ENCODE assay signal across 15 cellular contexts in genomic region chr15:63373866-63374548, GRCh38. TPM values are rescaled to one million over a fixed set of nuclear protein-coding genes. Genes with fewer than 3 reads are reported as not detected.
DNase-seq lines count a peak whose midpoint lies in the region; ATAC-seq and TF ChIP-seq lines count a peak whose summit lies in the region.
"Had no signal": no experiment of that assay in that cellular context is flagged by ENCODE, and none has a peak within 500 bp of the region (broad histone marks: within the 10 kb centered on the region; RNA-seq: fewer than 3 reads in every experiment).

No MANE protein-coding gene starts in this region.

- peak overlapping the region; percentile 99 for H4K91ac ChIP-seq in IMR-90 (ENCODE audit: insufficient read depth, low read depth, low read length)

- peak overlapping the region; percentile 92 for H2BK20ac ChIP-seq in IMR-90 (ENCODE audit: low read depth, low read length)

- H3K27me3 Mint-ChIP-seq in activated naive CD4-positive, alpha-beta T cell treated with anti-CD3 and anti-CD28 coated beads for 36 hours (ENCODE audit: low read depth) = peaks cover 18% of the 10 kb centered on the region

- H3K23ac ChIP-seq in IMR-90 (ENCODE audit: low read depth, low read length) = peak overlapping the region; percentile 48; the same call in 1 of the 2 replicates

- ATAC-seq in IMR-90 (ENCODE audit: low read depth) = no peak
- no peak for ATAC-seq in gastroesophageal sphincter
- ATAC-seq: foreskin keratinocyte had no signal

- peak overlapping the region; percentile 58 for H4K5ac ChIP-seq in IMR-90 (ENCODE audit: low read depth, low read length)

- H3K9me1 ChIP-seq in IMR-90 (ENCODE audit: insufficient read depth, low read length) = peaks cover 30% of the 10 kb centered on the region

- intact Hi-C loops in IMR-90 (cut with micrococcal nuclease) (no loop called here), spleen (cut with DNase I; ENCODE audit: low total_unique reads) (no loop called here)
- intact Hi-C loops in activated naive CD4-positive, alpha-beta T cell treated with anti-CD3 and anti-CD28 coated beads for 36 hours (cut with micrococcal nuclease) = loop anchor here (10.0 kb wide), 1 partner anchor 159 kb away; no protein-coding TSS in a partner anchor

- peaks cover 37% of the 10 kb centered on the region for H3K4me1 Mint-ChIP-seq in activated naive CD4-positive, alpha-beta T cell treated with anti-CD3 and anti-CD28 coated beads for 36 hours (ENCODE audit: low read depth)

- peak overlapping the region; percentile 44 to 96; a peak in 3 of 4 replicates for H4K8ac ChIP-seq in IMR-90 (ENCODE audit: low read depth in 2 of 2, low read length in 2 of 2)

- H3K27ac ChIP-seq in IMR-90 (ENCODE audit: insufficient read depth, low read length) = peak overlapping the region; percentile 42
- peak overlapping the region in 3 of 4 donors; percentile 65 to 75 (median 69) for H3K27ac ChIP-seq in gastroesophageal sphincter
- peak overlapping the region in 5 of 8 donors; percentile 4 to 66 (median 48) for H3K27ac ChIP-seq in spleen
- H3K27ac ChIP-seq: foreskin keratinocyte, psoas muscle had no signal

- POLR2A ChIA-PET in IMR-90 (lab: Charles Lee; ENCODE audit: unreplicated experiment) = no interaction called here

- H3K4me3 ChIP-seq in IMR-90 (ENCODE audit: insufficient read depth, low read depth, low read length) = no peak overlapping the region
- H3K4me3 ChIP-seq in adipocyte (ENCODE audit: low read length) = peak overlapping the region; percentile 58
- no peak overlapping the region for H3K4me3 ChIP-seq in gastroesophageal sphincter
- no peak overlapping the region for H3K4me3 ChIP-seq in spleen
- H3K4me3 ChIP-seq: psoas muscle, tibial nerve had no signal

- H3K9ac ChIP-seq in IMR-90 (ENCODE audit: low read depth, low read length) (no peak overlapping the region), adipocyte (ENCODE audit: low read length) (peak overlapping the region; percentile 70)

- no peaks in the 10 kb centered on the region for H3K36me3 Mint-ChIP-seq in activated naive CD4-positive, alpha-beta T cell treated with anti-CD3 and anti-CD28 coated beads for 36 hours (ENCODE audit: low read depth)
- H3K36me3 Mint-ChIP-seq: activated naive CD4-positive, alpha-beta T cell treated with anti-CD3 and anti-CD28 coated beads, Interleukin-2, amount 50 U/mL, for 24 hours had no signal

- peak overlapping the region; percentile 98 for H2BK120ac ChIP-seq in IMR-90 (ENCODE audit: low read depth, low read length)

- no peak for TF ChIP-seq RAD21 in IMR-90 (IDR thresholded peaks at IDR 0.05; ENCODE audit: low read length)

- H2AK9ac ChIP-seq in IMR-90 (replicated peaks; ENCODE audit: low read depth, low read length, poor library complexity) = peak overlapping the region; percentile 83

- peak overlapping the region; percentile 49 for H2AFZ ChIP-seq in IMR-90 (replicated peaks; ENCODE audit: low read length, poor library complexity)

- H3K4me2 ChIP-seq in IMR-90 (ENCODE audit: low read depth, low read length) = no peak overlapping the region

- H3K14ac ChIP-seq in IMR-90 (replicated peaks; ENCODE audit: low read depth, low read length) = peak overlapping the region; percentile 46

- peak overlapping the region; percentile 53 for H3K4ac ChIP-seq in IMR-90 (ENCODE audit: low read depth, low read length)

- no peaks in the 10 kb centered on the region for H3K36me3 ChIP-seq in IMR-90 (ENCODE audit: control insufficient read depth, insufficient read depth, low read length)
- H3K36me3 ChIP-seq in adipocyte (ENCODE audit: control insufficient read depth, insufficient read depth, low read length, severe bottlenecking) = no peaks in the 10 kb centered on the region
- no peaks in the 10 kb centered on the region for H3K36me3 ChIP-seq in gastroesophageal sphincter
- no peaks in the 10 kb centered on the region for H3K36me3 ChIP-seq in spleen
- H3K36me3 ChIP-seq: tibial nerve had no signal

- H3K4me1 ChIP-seq in IMR-90 (ENCODE audit: control insufficient read depth, insufficient read depth, low read length) (peaks cover 33% of the 10 kb centered on the region), adipocyte (ENCODE audit: control insufficient read depth, insufficient read depth, low read length) (peaks cover 65% of the 10 kb centered on the region), gastroesophageal sphincter (peaks cover 6 to 66% (median 16%) of the 10 kb centered on the region in 3 donors), spleen (peaks cover 0 to 38% (median 13%) of the 10 kb centered on the region in 6 donors)

- peak overlapping the region; percentile 98 for H2AK5ac ChIP-seq in IMR-90 (ENCODE audit: low read depth, low read length)

- CTCF ChIA-PET in IMR-90 (lab: Yijun Ruan, JAX) = no interaction called here
- CTCF ChIA-PET in activated naive CD4-positive, alpha-beta T cell treated with anti-CD3 and anti-CD28 coated beads for 36 hours (lab: Charles Lee) = interaction anchor here (0.7 to 1.2 kb wide), 2 partner anchors 68 to 202 kb away, joined by 3 read pairs; no protein-coding TSS in a partner anchor

- peaks cover 11 to 13% of the 10 kb centered on the region in 2 experiments; a peak in 3 of 4 replicates for H3K79me1 ChIP-seq in IMR-90 (ENCODE audit: low read depth in 1 of 2, low read length in 2 of 2)

- H4K20me1 ChIP-seq in IMR-90 (ENCODE audit: insufficient read depth, low read length) = no peaks in the 10 kb centered on the region

- no peaks in the 10 kb centered on the region for H3K27me3 ChIP-seq in IMR-90 (ENCODE audit: control insufficient read depth, insufficient read depth, low read length)
- H3K27me3 ChIP-seq in adipocyte (replicated peaks; ENCODE audit: control insufficient read depth, insufficient read depth, low read length) = no peaks in the 10 kb centered on the region
- H3K27me3 ChIP-seq in gastroesophageal sphincter = no peaks in the 10 kb centered on the region
- H3K27me3 ChIP-seq in spleen (replicated peaks in 1 of 7) = peaks cover 0 to 17% (median 0%) of the 10 kb centered on the region in 7 donors
- H3K27me3 ChIP-seq: foreskin keratinocyte had no signal

- no peak overlapping the region for H3K56ac ChIP-seq in IMR-90 (ENCODE audit: extremely low read depth, insufficient read depth, low read length)

- no peak for DNase-seq in IMR-90
- no peak for DNase-seq in adipocyte (ENCODE audit: low read depth)
- DNase-seq in spleen = no peak
- no peak for DNase-seq in activated naive CD4-positive, alpha-beta T cell treated with anti-CD3 and anti-CD28 coated beads, Interleukin-2, amount 50 U/mL, for 16 hours
- DNase-seq in activated naive CD4-positive, alpha-beta T cell treated with anti-CD3 and anti-CD28 coated beads for 36 hours = no peak
- DNase-seq in ACHN = no peak
- DNase-seq: activated CD4-positive, alpha-beta T cell treated with anti-CD3 and anti-CD28 coated beads, Interleukin-2, amount 50 U/mL, for 1 hour; KBM-7; kidney glomerular epithelial cell; NCI-H2029 had no signal

- TF ChIP-seq POLR2A in IMR-90 (IDR thresholded peaks at IDR 0.05; ENCODE audit: low read depth, low read length) = no peak
- no peak for TF ChIP-seq POLR2A in gastroesophageal sphincter (IDR thresholded peaks at IDR 0.05)
- no peak for TF ChIP-seq POLR2A in spleen (IDR thresholded peaks at IDR 0.05)

- H2BK15ac ChIP-seq in IMR-90 (ENCODE audit: low read depth, low read length) = peak overlapping the region; percentile 92; the same call in 2 of the 3 replicates

- H3K4me3 Mint-ChIP-seq in activated naive CD4-positive, alpha-beta T cell treated with anti-CD3 and anti-CD28 coated beads for 36 hours = no peak overlapping the region
- H3K4me3 Mint-ChIP-seq: activated naive CD4-positive, alpha-beta T cell treated with anti-CD3 and anti-CD28 coated beads, Interleukin-2, amount 50 U/mL, for 24 hours had no signal

- BruUV-seq in IMR-90 (replicated peaks; lab: Mats Ljungman, UMichigan) = no TSS peak

- dilution Hi-C loops in IMR-90 (cut with HindIII; ENCODE audit: low sequenced_read_pairs, unreplicated experiment) = no loop called here

- H3K18ac ChIP-seq in IMR-90 (ENCODE audit: low read depth, low read length) = peak overlapping the region; percentile 58

- no peak for TF ChIP-seq CTCF in IMR-90 (conservative IDR thresholded peaks at IDR 0.05; ENCODE audit: low read depth, low read length)
- TF ChIP-seq CTCF in gastroesophageal sphincter (IDR thresholded peaks at IDR 0.05) = no peak
- no peak for TF ChIP-seq CTCF in spleen (IDR thresholded peaks at IDR 0.05 in 8 of 11, conservative IDR thresholded peaks at IDR 0.05 in 3 of 11)

- no peak overlapping the region for H3K27ac Mint-ChIP-seq in activated naive CD4-positive, alpha-beta T cell treated with anti-CD3 and anti-CD28 coated beads for 36 hours
- H3K27ac Mint-ChIP-seq: activated naive CD4-positive, alpha-beta T cell treated with anti-CD3 and anti-CD28 coated beads, Interleukin-2, amount 50 U/mL, for 24 hours had no signal

- H2BK5ac ChIP-seq in IMR-90 (ENCODE audit: low read depth, low read length, poor library complexity, severe bottlenecking) = peak overlapping the region; percentile 99

- in situ Hi-C loops in IMR-90 (cut with MboI; ENCODE audit: low sequenced_read_pairs) = no loop called here
- in situ Hi-C loops in ACHN (cut with HindIII; ENCODE audit: low pct_ligation_motif_present, low pct_unique_long_range_greater_than_20kb, low sequenced_read_pairs) = no loop called here

- no peak for TF ChIP-seq EP300 in gastroesophageal sphincter (IDR thresholded peaks at IDR 0.05)

- H3K9me3 ChIP-seq in IMR-90 (ENCODE audit: control insufficient read depth, insufficient read depth, low read length) (no peaks in the 10 kb centered on the region), adipocyte (ENCODE audit: control insufficient read depth, low read length) (no peaks in the 10 kb centered on the region), gastroesophageal sphincter (no peaks in the 10 kb centered on the region), spleen (no peaks in the 10 kb centered on the region)
- H3K9me3 ChIP-seq: psoas muscle, tibial nerve had no signal

- WGBS in IMR-90 (ENCODE audit: extremely low coverage in 2 of 2, insufficient read length in 1 of 2), 2 experiments = 91% methylated on average over 5 of the region's 9 CpGs; no CpG with 5 or more reads in 1 of the 2 experiments
- WGBS in gastroesophageal sphincter (ENCODE audit: low coverage in 1 of 2), 2 donors = 93 to 98% methylated on average over 8 of the region's 9 CpGs
- WGBS in spleen, 5 donors = 69 to 90% (median 86%) methylated on average over 9 of the region's 9 CpGs

- no peaks in the 10 kb centered on the region for H3K9me3 Mint-ChIP-seq in activated naive CD4-positive, alpha-beta T cell treated with anti-CD3 and anti-CD28 coated beads for 36 hours
- H3K9me3 Mint-ChIP-seq: activated naive CD4-positive, alpha-beta T cell treated with anti-CD3 and anti-CD28 coated beads, Interleukin-2, amount 50 U/mL, for 24 hours had no signal

TF ChIP-seq in IMR-90, 13 proteins besides CTCF, POLR2A, EP300 and RAD21 (continues in another document):
- TF ChIP-seq MAFK (IDR thresholded peaks at IDR 0.05; ENCODE audit: low read depth, low read length) = no peak

RNA-seq across cellular contexts. Expression of gene CA12, which starts 7.6 kb away (rescaled TPM):
- total RNA-seq in IMR-90 (2012; rRNA removed) (33.7 and 36.4 TPM in 2 replicates), gastroesophageal sphincter (10 to 100 TPM; 13.3 to 46.7 (median 17.5) TPM), spleen (1 to 10 TPM in 2 of 7 donors, under 1 TPM in 5; 0.25 to 3.3 (median 0.59) TPM)
- polyA plus RNA-seq in IMR-90 (2012; rRNA removed) (52.6 and 55.2 TPM in 2 replicates), spleen (under 1 TPM; 0.02 to 0.13 (median 0.08) TPM)
- polyA plus RNA-seq in IMR-90 (2012; cell fraction: cytosol; rRNA removed) = 26.4 and 51.5 TPM in 2 replicates
- polyA plus RNA-seq in IMR-90 (2012; cell fraction: nucleus; rRNA removed; ENCODE audit: low replicate concordance) = 19.3 and 34.7 TPM in 2 replicates
- under 1 TPM in 1 of 2 experiments, not detected in 1; 0.12 TPM for total RNA-seq in activated naive CD4-positive, alpha-beta T cell treated with anti-CD3 and anti-CD28 coated beads for 36 hours
